ENCODE assay signal across 1 cellular context in genomic region chr2:169476459-169476858, GRCh38.
TF ChIP-seq lines count a peak whose summit lies in the region.

No MANE protein-coding gene starts in this region.

TF ChIP-seq in K562, 482 proteins besides CTCF, POLR2A, EP300 and RAD21:
- TF ChIP-seq KAT8 (IDR thresholded peaks at IDR 0.05; ENCODE audit: low read depth) (no peak), ATF3 (IDR thresholded peaks at IDR 0.05) (peak; percentile 52; the same call in 1 of the 2 replicates), ATF3 (CRISPR knock-in tag; conservative IDR thresholded peaks at IDR 0.05) (no peak), FOSL1 (tag; conservative IDR thresholded peaks at IDR 0.05) (0 out of 2 replicates have a peak, but pooled peaks have one; percentile 19), UBTF (IDR thresholded peaks at IDR 0.05; ENCODE audit: borderline replicate concordance in 1 of 2, low read depth in 2 of 2, low read length in 2 of 2) (no peak)
